8 cellular contexts compared by ENCODE assay signal in genomic region chr5:176362098-176362442, GRCh38. TPM values are rescaled to one million over a fixed set of nuclear protein-coding genes. Genes with fewer than 3 reads are reported as not detected.
DNase-seq lines count a peak whose midpoint lies in the region; ATAC-seq and TF ChIP-seq lines count a peak whose summit lies in the region.

No MANE protein-coding gene starts in this region.

- TF ChIP-seq POLR2A in upper lobe of left lung (IDR thresholded peaks at IDR 0.05), result no peak

- intact Hi-C loops in activated T-helper 1 cell treated with anti-CD3 and anti-CD28 coated beads, Interleukin-12 subunit alpha, Interleukin-12 subunit beta, Interleukin-2, Interleukin-4 antibody, amounts not matched to agents 30 ng/mL and 10 ng/mL and 1 ng/mL, durations not matched to agents 14 hours and 24 hours and 36 hours (cut with micrococcal nuclease), result loop anchor here (5.0 to 10.0 kb wide), 3 partner anchors 125 to 1153 kb away; partner anchors contain the start of genes DDX41, SFXN1 and SIMC1
- intact Hi-C loops in left lung (cut with DNase I), result no loop called here

- no peak for TF ChIP-seq EP300 in upper lobe of left lung (IDR thresholded peaks at IDR 0.05)

- H3K4me3 Mint-ChIP-seq in activated T-helper 1 cell treated with anti-CD3 and anti-CD28 coated beads, Interleukin-12 subunit alpha, Interleukin-12 subunit beta, Interleukin-2, Interleukin-4 antibody, amounts not matched to agents 30 ng/mL and 10 ng/mL and 1 ng/mL, durations not matched to agents 14 hours and 24 hours and 36 hours, result peak overlapping the region; percentile 97

- H3K36me3 Mint-ChIP-seq in activated T-helper 1 cell treated with anti-CD3 and anti-CD28 coated beads, Interleukin-12 subunit alpha, Interleukin-12 subunit beta, Interleukin-2, Interleukin-4 antibody, amounts not matched to agents 30 ng/mL and 10 ng/mL and 1 ng/mL, durations not matched to agents 14 hours and 24 hours and 36 hours (ENCODE audit: low read depth), result peaks cover 14% of the 10 kb centered on the region

- no peaks in the 10 kb centered on the region for H3K9me3 ChIP-seq in left lung
- no peaks in the 10 kb centered on the region for H3K9me3 ChIP-seq in upper lobe of left lung

- peak overlapping the region; percentile 69 for H3K4me3 ChIP-seq in GM12875 (ENCODE audit: low read depth, low read length)
- peak overlapping the region; percentile 75 to 89 for H3K4me3 ChIP-seq in left lung
- peak overlapping the region; percentile 11 to 97 (median 90) for H3K4me3 ChIP-seq in upper lobe of left lung

- H3K27me3 Mint-ChIP-seq in activated T-helper 1 cell treated with anti-CD3 and anti-CD28 coated beads, Interleukin-12 subunit alpha, Interleukin-12 subunit beta, Interleukin-2, Interleukin-4 antibody, amounts not matched to agents 30 ng/mL and 10 ng/mL and 1 ng/mL, durations not matched to agents 14 hours and 24 hours and 36 hours (ENCODE audit: insufficient read depth), result no peaks in the 10 kb centered on the region

- H3K4me1 Mint-ChIP-seq in activated T-helper 1 cell treated with anti-CD3 and anti-CD28 coated beads, Interleukin-12 subunit alpha, Interleukin-12 subunit beta, Interleukin-2, Interleukin-4 antibody, amounts not matched to agents 30 ng/mL and 10 ng/mL and 1 ng/mL, durations not matched to agents 14 hours and 24 hours and 36 hours (ENCODE audit: low read depth), result peaks cover 37% of the 10 kb centered on the region

- DNase-seq in activated T-helper 1 cell treated with anti-CD3 and anti-CD28 coated beads, Interleukin-12 subunit alpha, Interleukin-12 subunit beta, Interleukin-2, Interleukin-4 antibody, amounts not matched to agents 30 ng/mL and 10 ng/mL and 1 ng/mL, durations not matched to agents 14 hours and 24 hours and 36 hours (ENCODE audit: low spot score), result no peak
- DNase-seq in left lung (no peak), upper lobe of left lung (no peak), NCI-H2029 (lab: John Stamatoyannopoulos, UW) (no peak)
- no peak for DNase-seq in central memory CD4-positive, alpha-beta T cell

- peaks cover 7 to 45% of the 10 kb centered on the region in 2 donors for H3K4me1 ChIP-seq in left lung
- peaks cover 21 to 44% (median 28%) of the 10 kb centered on the region in 4 donors for H3K4me1 ChIP-seq in upper lobe of left lung

- H3K27ac Mint-ChIP-seq in activated T-helper 1 cell treated with anti-CD3 and anti-CD28 coated beads, Interleukin-12 subunit alpha, Interleukin-12 subunit beta, Interleukin-2, Interleukin-4 antibody, amounts not matched to agents 30 ng/mL and 10 ng/mL and 1 ng/mL, durations not matched to agents 14 hours and 24 hours and 36 hours, result peak overlapping the region; percentile 91

- H3K27me3 ChIP-seq in left lung, result peaks cover 0 to 32% of the 10 kb centered on the region in 2 donors
- H3K27me3 ChIP-seq in upper lobe of left lung, result peaks cover 0 to 6% (median 0%) of the 10 kb centered on the region in 4 donors

- ATAC-seq in HG02798 (IDR thresholded peaks at IDR 0.05; ENCODE audit: poor library complexity, unreplicated experiment), result peak; percentile 5
- no peak for ATAC-seq in left lung
- ATAC-seq in upper lobe of left lung (ENCODE audit: low FRiP score in 2 of 2), result no peak
- no peak for ATAC-seq in GM18870 (IDR thresholded peaks at IDR 0.05; ENCODE audit: unreplicated experiment)

- H3K9me3 Mint-ChIP-seq in activated T-helper 1 cell treated with anti-CD3 and anti-CD28 coated beads, Interleukin-12 subunit alpha, Interleukin-12 subunit beta, Interleukin-2, Interleukin-4 antibody, amounts not matched to agents 30 ng/mL and 10 ng/mL and 1 ng/mL, durations not matched to agents 14 hours and 24 hours and 36 hours, result no peaks in the 10 kb centered on the region

- H3K27ac ChIP-seq in left lung (peak overlapping the region; percentile 34 to 62), upper lobe of left lung (peak overlapping the region in 3 of 4 donors; percentile 81 to 90 (median 89))

- H3K36me3 ChIP-seq in left lung (peaks cover 0 to 17% of the 10 kb centered on the region in 2 donors), upper lobe of left lung (peaks cover 0 to 19% (median 7%) of the 10 kb centered on the region in 4 donors)

- WGBS in upper lobe of left lung, 2 donors, result 35 to 36% methylated on average over 12 of the region's 12 CpGs

- no peak for TF ChIP-seq CTCF in GM12875 (IDR thresholded peaks at IDR 0.05; ENCODE audit: borderline replicate concordance, insufficient read depth, low read depth, low read length)
- no peak for TF ChIP-seq CTCF in left lung (IDR thresholded peaks at IDR 0.05)
- no peak for TF ChIP-seq CTCF in upper lobe of left lung (IDR thresholded peaks at IDR 0.05)

RNA-seq across cellular contexts. Expression of gene KIAA1191, which starts 0.5 kb away (rescaled TPM):
- 60.9 and 63.4 TPM in 2 replicates for total RNA-seq in activated T-helper 1 cell treated with anti-CD3 and anti-CD28 coated beads, Interleukin-12 subunit alpha, Interleukin-12 subunit beta, Interleukin-2, Interleukin-4 antibody, amounts not matched to agents 30 ng/mL and 10 ng/mL and 1 ng/mL, durations not matched to agents 14 hours and 24 hours and 36 hours
- total RNA-seq in left lung, result 10 to 100 TPM; 74.5 to 91.7 TPM
- 100 to 1,000 TPM in 2 of 6 donors, 10 to 100 TPM in 4; 53.4 to 109 (median 90.0) TPM for total RNA-seq in upper lobe of left lung

RNA-seq across cellular contexts. Expression of gene ARL10, which starts 3.2 kb away (rescaled TPM):
- 19.4 and 22.3 TPM in 2 replicates for total RNA-seq in activated T-helper 1 cell treated with anti-CD3 and anti-CD28 coated beads, Interleukin-12 subunit alpha, Interleukin-12 subunit beta, Interleukin-2, Interleukin-4 antibody, amounts not matched to agents 30 ng/mL and 10 ng/mL and 1 ng/mL, durations not matched to agents 14 hours and 24 hours and 36 hours
- 1 to 10 TPM; 6.0 to 8.2 TPM for total RNA-seq in left lung
- total RNA-seq in upper lobe of left lung, result 1 to 10 TPM; 2.7 to 7.8 (median 4.1) TPM

RNA-seq across cellular contexts. Expression of gene NOP16, which starts 26.3 kb away (rescaled TPM):
- total RNA-seq in activated T-helper 1 cell treated with anti-CD3 and anti-CD28 coated beads, Interleukin-12 subunit alpha, Interleukin-12 subunit beta, Interleukin-2, Interleukin-4 antibody, amounts not matched to agents 30 ng/mL and 10 ng/mL and 1 ng/mL, durations not matched to agents 14 hours and 24 hours and 36 hours, result 111 TPM in 2 replicates
- total RNA-seq in left lung (10 to 100 TPM; 14.9 to 24.0 TPM), upper lobe of left lung (10 to 100 TPM in 4 of 6 donors, 1 to 10 TPM in 2; 3.1 to 25.4 (median 12.1) TPM)

RNA-seq across cellular contexts. Expression of gene HIGD2A, which starts 26.5 kb away (rescaled TPM):
- total RNA-seq in activated T-helper 1 cell treated with anti-CD3 and anti-CD28 coated beads, Interleukin-12 subunit alpha, Interleukin-12 subunit beta, Interleukin-2, Interleukin-4 antibody, amounts not matched to agents 30 ng/mL and 10 ng/mL and 1 ng/mL, durations not matched to agents 14 hours and 24 hours and 36 hours, result 93.2 and 93.5 TPM in 2 replicates
- total RNA-seq in left lung (100 to 1,000 TPM in 1 of 2 donors, 10 to 100 TPM in 1; 83.3 to 109 TPM), upper lobe of left lung (100 to 1,000 TPM in 3 of 6 donors, 10 to 100 TPM in 3; 46.5 to 108 (median 93.6) TPM)

RNA-seq across cellular contexts. Expression of gene CLTB, which starts 54.3 kb away (rescaled TPM):
- 71.6 and 84.0 TPM in 2 replicates for total RNA-seq in activated T-helper 1 cell treated with anti-CD3 and anti-CD28 coated beads, Interleukin-12 subunit alpha, Interleukin-12 subunit beta, Interleukin-2, Interleukin-4 antibody, amounts not matched to agents 30 ng/mL and 10 ng/mL and 1 ng/mL, durations not matched to agents 14 hours and 24 hours and 36 hours
- total RNA-seq in left lung (100 to 1,000 TPM in 1 of 2 donors, 10 to 100 TPM in 1; 92.1 to 128 TPM), upper lobe of left lung (100 to 1,000 TPM in 4 of 6 donors, 10 to 100 TPM in 2; 54.5 to 187 (median 109) TPM)
